8 cellular contexts compared by ENCODE assay signal in genomic region chr5:109688647-109688998, GRCh38. TPM values are rescaled to one million over a fixed set of nuclear protein-coding genes. Genes with fewer than 3 reads are reported as not detected.
DNase-seq lines count a peak whose midpoint lies in the region; ATAC-seq and TF ChIP-seq lines count a peak whose summit lies in the region.

No MANE protein-coding gene starts in this region.

- CTCF ChIA-PET in CD8-positive, alpha-beta T cell (lab: Charles Lee): interaction anchor here (1.0 to 2.5 kb wide), 10 partner anchors 9 to 937 kb away, joined by 3 to 13 read pairs (median 4); no protein-coding TSS in a partner anchor

- intact Hi-C loops in CD8-positive, alpha-beta T cell (cut with DNase I, micrococcal nuclease): loop anchor here (1.0 to 5.0 kb wide), 5 partner anchors 280 to 1311 kb away; partner anchors contain the start of genes PJA2 (in 1 of the 2) and SLC25A46 (in 1 of the 2)

- POLR2A ChIA-PET in CD8-positive, alpha-beta T cell (lab: Charles Lee): interaction anchor here (0.6 to 5.3 kb wide), 8 partner anchors 12 to 1306 kb away, joined by 3 to 54 read pairs (median 10); partner anchors contain the start of genes FBXL17 and PJA2

- H3K4me1 ChIP-seq in CD8-positive, alpha-beta T cell (ENCODE audit: insufficient read depth, low read length): peaks cover 21% of the 10 kb centered on the region

- no peaks in the 10 kb centered on the region for H3K27me3 ChIP-seq in CD8-positive, alpha-beta T cell (ENCODE audit: insufficient read depth, low read length)
- no peaks in the 10 kb centered on the region for H3K27me3 ChIP-seq in kidney epithelial cell (ENCODE audit: control insufficient read depth, insufficient read depth, low read length)

- TF ChIP-seq CTCF in CD8-positive, alpha-beta T cell (IDR thresholded peaks at IDR 0.05): peak; percentile 55
- TF ChIP-seq CTCF in kidney epithelial cell (IDR thresholded peaks at IDR 0.05; ENCODE audit: insufficient read depth, low read length, poor library complexity, severe bottlenecking): peak; percentile 47

- in situ Hi-C loops in KBM-7 (cut with MboI; ENCODE audit: low pct_unique_long_range_greater_than_20kb, low sequenced_read_pairs): no loop called here

- ATAC-seq in CD8-positive, alpha-beta T cell: no peak
- ATAC-seq in stimulated activated naive CD8-positive, alpha-beta T cell treated with anti-CD3 and anti-CD28 coated beads, Interleukin-15, Interleukin-2, amounts not matched to agents 100 U/mL and 50 U/mL, for 24 hours: no peak

- peak overlapping the region; percentile 88 for H3K27ac Mint-ChIP-seq in CD8-positive, alpha-beta T cell

- peak overlapping the region; percentile 81 for H3K4me3 Mint-ChIP-seq in CD8-positive, alpha-beta T cell

- peaks cover 8% of the 10 kb centered on the region for H3K9me3 Mint-ChIP-seq in CD8-positive, alpha-beta T cell

- H3K27ac ChIP-seq in CD8-positive, alpha-beta T cell (ENCODE audit: low read depth, low read length): peak overlapping the region; percentile 93
- H3K27ac ChIP-seq in angular gyrus (ENCODE audit: low read depth, low read length): peak overlapping the region; percentile 97

- H3K4me1 Mint-ChIP-seq in CD8-positive, alpha-beta T cell (ENCODE audit: low read depth): peaks cover 27% of the 10 kb centered on the region

- no peaks in the 10 kb centered on the region for H3K27me3 Mint-ChIP-seq in CD8-positive, alpha-beta T cell (ENCODE audit: low read depth)

- no peaks in the 10 kb centered on the region for H3K36me3 ChIP-seq in CD8-positive, alpha-beta T cell (ENCODE audit: insufficient read depth, low read length)
- H3K36me3 ChIP-seq in kidney epithelial cell (ENCODE audit: control insufficient read depth, insufficient read depth, low read length): no peaks in the 10 kb centered on the region

- peak overlapping the region; percentile 81 for H3K4me3 ChIP-seq in CD8-positive, alpha-beta T cell (ENCODE audit: low read depth, low read length)
- peak overlapping the region; percentile 43 for H3K4me3 ChIP-seq in kidney epithelial cell (ENCODE audit: low read depth, low read length)

- no peak for DNase-seq in CD8-positive, alpha-beta T cell
- DNase-seq in H4 (ENCODE audit: low spot score) (peak; percentile 23), NCI-H2227 treated with DMSO at 0.1 percent for 48 hours (lab: John Stamatoyannopoulos, UW) (peak; percentile 42), kidney epithelial cell (ENCODE audit: low read depth) (no peak), KBM-7 (no peak)
- peak; percentile 29 for DNase-seq in stimulated activated naive CD8-positive, alpha-beta T cell treated with anti-CD3 and anti-CD28 coated beads, Interleukin-15, Interleukin-2, amounts not matched to agents 100 U/mL and 50 U/mL, for 24 hours
- DNase-seq in stimulated activated naive CD4-positive, alpha-beta T cell treated with Interleukin-2 at 50 U/mL for 16 hours (lab: John Stamatoyannopoulos, UW): no peak

- no peaks in the 10 kb centered on the region for H3K9me3 ChIP-seq in CD8-positive, alpha-beta T cell (ENCODE audit: low read length)

- H3K36me3 Mint-ChIP-seq in CD8-positive, alpha-beta T cell: peaks cover 6% of the 10 kb centered on the region

RNA-seq across cellular contexts. Expression of gene MAN2A1, which starts 1.1 kb away (rescaled TPM):
- 10 to 100 TPM; 57.6 to 60.8 TPM for total RNA-seq in CD8-positive, alpha-beta T cell
- total RNA-seq in H4 (2014; rRNA removed; shearing (Covaris generic)): 29.1 and 36.9 TPM in 2 replicates
- total RNA-seq in kidney epithelial cell: 53.1 and 55.5 TPM in 2 replicates

Comparison
In these comparisons a context has a peak if more than half of its experiments do, and no peak if none do; other contexts are left out.
1. DNase-seq: peak in H4 (single experiment), NCI-H2227 treated with DMSO at 0.1 percent for 48 hours (single experiment) and stimulated activated naive CD8-positive, alpha-beta T cell treated with anti-CD3 and anti-CD28 coated beads, Interleukin-15, Interleukin-2, amounts not matched to agents 100 U/mL and 50 U/mL, for 24 hours (single experiment); none in CD8-positive, alpha-beta T cell (0 of 7), kidney epithelial cell (single experiment), stimulated activated naive CD4-positive, alpha-beta T cell treated with Interleukin-2 at 50 U/mL for 16 hours (single experiment) and KBM-7 (single experiment).